8 cellular contexts compared by ENCODE assay signal in genomic region chr1:7962636-7963377, GRCh38. TPM values are rescaled to one million over a fixed set of nuclear protein-coding genes. Genes with fewer than 3 reads are reported as not detected.
DNase-seq lines count a peak whose midpoint lies in the region; TF ChIP-seq lines count a peak whose summit lies in the region.

No MANE protein-coding gene starts in this region.

- no peak for DNase-seq in CD4-positive, alpha-beta memory T cell
- DNase-seq in choroid plexus epithelial cell (ENCODE audit: low read depth) (no peak), nephron progenitor cell (no peak), NCI-H2107 treated with DMSO at 0.1 percent for 48 hours (lab: John Stamatoyannopoulos, UW; ENCODE audit: unreplicated experiment) (no peak), HuH-7.5 (ENCODE audit: low spot score) (no peak), NCI-H1092 treated with DMSO at 0.1 percent for 48 hours (lab: John Stamatoyannopoulos, UW) (no peak), inferior parietal cortex (ENCODE audit: extremely low spot score) (no peak)

- H3K9me3 Mint-ChIP-seq in CD4-positive, alpha-beta memory T cell, result no peaks in the 10 kb centered on the region
- H3K9me3 Mint-ChIP-seq in nephron progenitor cell, result no peaks in the 10 kb centered on the region

- H3K9me3 ChIP-seq in CD4-positive, alpha-beta memory T cell (ENCODE audit: control insufficient read depth in 1 of 2, low read length in 2 of 2), result no peaks in the 10 kb centered on the region
- H3K9me3 ChIP-seq in Loucy (ENCODE audit: insufficient read depth, low read depth, low read length), result no peaks in the 10 kb centered on the region

- H3F3A ChIP-seq in Loucy (ENCODE audit: low read depth), result no peaks in the 10 kb centered on the region

- H3K27me3 Mint-ChIP-seq in CD4-positive, alpha-beta memory T cell, result no peaks in the 10 kb centered on the region
- no peaks in the 10 kb centered on the region for H3K27me3 Mint-ChIP-seq in nephron progenitor cell (ENCODE audit: low read depth, poor library complexity)

- peaks cover 22 to 54% of the 10 kb centered on the region in 2 donors for H3K36me3 Mint-ChIP-seq in CD4-positive, alpha-beta memory T cell
- peaks cover 39% of the 10 kb centered on the region for H3K36me3 Mint-ChIP-seq in nephron progenitor cell (ENCODE audit: low read depth)

- peak overlapping the region in 1 of 2 donors; percentile 86 for H3K4me3 ChIP-seq in CD4-positive, alpha-beta memory T cell (ENCODE audit: low read length in 2 of 2)
- H3K4me3 ChIP-seq in Loucy (ENCODE audit: low read length, poor library complexity, severe bottlenecking), result peak overlapping the region; percentile 91
- H3K4me3 ChIP-seq in choroid plexus epithelial cell (ENCODE audit: low read depth, low read length), result peak overlapping the region; percentile 85

- peaks cover 37 to 75% (median 59%) of the 10 kb centered on the region in 4 donors for H3K4me1 Mint-ChIP-seq in CD4-positive, alpha-beta memory T cell
- peaks cover 30% of the 10 kb centered on the region for H3K4me1 Mint-ChIP-seq in nephron progenitor cell

- peaks cover 37% of the 10 kb centered on the region for H3K36me3 ChIP-seq in CD4-positive, alpha-beta memory T cell (ENCODE audit: insufficient read depth, low read length)
- H3K36me3 ChIP-seq in Loucy (ENCODE audit: insufficient read depth, low read length), result peaks cover 15% of the 10 kb centered on the region; the same call in 1 of the 2 replicates

- TF ChIP-seq CTCF in Loucy (conservative IDR thresholded peaks at IDR 0.05; ENCODE audit: low read length), result no peak
- TF ChIP-seq CTCF in choroid plexus epithelial cell (conservative IDR thresholded peaks at IDR 0.05; ENCODE audit: low read depth, low read length), result no peak
- TF ChIP-seq CTCF in nephron progenitor cell (IDR thresholded peaks at IDR 0.05), result no peak

- CTCF ChIA-PET in CD4-positive, alpha-beta memory T cell (lab: Charles Lee; ENCODE audit: partially characterized antibody), result interaction anchor here (0.7 to 3.8 kb wide), 4 partner anchors 13 to 39 kb away, joined by 3 to 13 read pairs (median 6); no protein-coding TSS in a partner anchor

- no peaks in the 10 kb centered on the region for H3K9me2 ChIP-seq in Loucy (replicated peaks; ENCODE audit: low read depth, low read length)

- peaks cover 15% of the 10 kb centered on the region for H4K20me1 ChIP-seq in Loucy (ENCODE audit: insufficient read depth, low read length, poor library complexity, severe bottlenecking)

- H3K27ac ChIP-seq in CD4-positive, alpha-beta memory T cell (ENCODE audit: low read depth, low read length), result peak overlapping the region; percentile 94

- intact Hi-C loops in CD4-positive, alpha-beta memory T cell (cut with micrococcal nuclease), result loop anchor here (5.0 kb wide), 1 partner anchor 189 kb away; no protein-coding TSS in a partner anchor

- POLR2A ChIA-PET in CD4-positive, alpha-beta memory T cell (lab: Charles Lee; ENCODE audit: partially characterized antibody), result interaction anchor here (0.6 to 2.1 kb wide), 7 partner anchors 13 to 464 kb away, joined by 3 to 12 read pairs (median 4); partner anchors contain the start of gene TNFRSF9

- H3K9ac ChIP-seq in Loucy (ENCODE audit: low read depth, low read length, poor library complexity, severe bottlenecking), result peak overlapping the region; percentile 85

- no peak overlapping the region for H2AFZ ChIP-seq in Loucy (ENCODE audit: low read length)

- peak overlapping the region; percentile 96 for H3K4me2 ChIP-seq in Loucy (ENCODE audit: low read depth, low read length, poor library complexity, severe bottlenecking)

- peak overlapping the region; percentile 94 to 99 (median 97) for H3K27ac Mint-ChIP-seq in CD4-positive, alpha-beta memory T cell
- peak overlapping the region; percentile 39 for H3K27ac Mint-ChIP-seq in nephron progenitor cell

- H3K79me2 ChIP-seq in Loucy (ENCODE audit: insufficient read depth, low read length), result peaks cover 71% of the 10 kb centered on the region

- H3K4me1 ChIP-seq in CD4-positive, alpha-beta memory T cell (ENCODE audit: insufficient read depth, low read length), result peaks cover 66% of the 10 kb centered on the region
- H3K4me1 ChIP-seq in Loucy (ENCODE audit: insufficient read depth, low read length, poor library complexity, severe bottlenecking), result peaks cover 46% of the 10 kb centered on the region

- H3K27me3 ChIP-seq in CD4-positive, alpha-beta memory T cell (ENCODE audit: insufficient read depth, low read length), result no peaks in the 10 kb centered on the region
- H3K27me3 ChIP-seq in Loucy (ENCODE audit: insufficient read depth, low read length, poor library complexity, severe bottlenecking), result no peaks in the 10 kb centered on the region

- peak overlapping the region; percentile 88 to 99 (median 92) for H3K4me3 Mint-ChIP-seq in CD4-positive, alpha-beta memory T cell
- peak overlapping the region; percentile 97 for H3K4me3 Mint-ChIP-seq in nephron progenitor cell

RNA-seq across cellular contexts. Expression of gene PARK7, which starts 1.3 kb away (rescaled TPM):
- 100 to 1,000 TPM; 112 to 122 TPM for total RNA-seq in CD4-positive, alpha-beta memory T cell
- 100 to 1,000 TPM; 342 to 381 TPM for polyA plus RNA-seq in CD4-positive, alpha-beta memory T cell

RNA-seq across cellular contexts. Expression of gene TNFRSF9, which starts 22.2 kb away (rescaled TPM):
- total RNA-seq in CD4-positive, alpha-beta memory T cell, result under 1 TPM; 0.15 to 0.53 TPM
- polyA plus RNA-seq in CD4-positive, alpha-beta memory T cell, result under 1 TPM in 1 of 2 donors, not detected in 1; 0.56 TPM
